ENCODE assay signal across 11 cellular contexts in the genomic region with DNA sequence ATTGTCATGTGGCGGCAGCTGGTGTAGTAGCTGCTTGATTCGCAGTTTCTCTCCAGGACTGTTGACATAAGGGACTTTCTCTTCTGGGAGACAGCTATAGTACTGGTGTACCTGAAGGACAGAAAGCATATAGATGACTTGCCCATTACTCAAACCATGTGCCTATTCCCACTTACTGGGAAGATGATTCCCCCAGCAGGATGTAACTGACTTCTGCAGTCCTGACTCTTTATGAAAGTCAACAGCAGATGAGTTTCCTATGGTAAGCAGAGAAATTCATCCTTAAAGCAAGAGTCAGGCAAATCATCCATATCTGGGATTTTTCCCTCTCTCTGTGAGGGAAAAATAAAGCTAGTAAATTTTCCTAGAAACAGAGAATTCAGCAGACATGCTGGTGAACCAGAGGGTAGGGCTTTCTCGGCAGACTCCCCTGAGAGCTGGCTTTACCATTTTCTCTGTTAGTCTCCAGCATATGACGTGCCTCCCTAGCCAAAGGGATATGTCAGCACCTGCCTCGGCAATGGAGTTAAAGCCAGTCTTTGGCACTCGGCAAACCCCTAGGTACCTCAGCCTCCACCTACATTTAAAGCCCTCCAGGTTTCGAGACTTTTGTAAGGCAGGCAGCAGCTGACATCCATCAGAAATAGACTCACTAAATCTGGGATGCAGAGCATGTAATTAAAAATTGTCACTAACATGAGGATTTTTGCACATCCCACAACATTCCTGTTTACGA.
DNase-seq lines count a peak whose midpoint lies in the region; TF ChIP-seq lines count a peak whose summit lies in the region.
"Had no signal": no experiment of that assay in that cellular context is flagged by ENCODE, and none has a peak within 500 bp of the region (broad histone marks: within the 10 kb centered on the region; RNA-seq: fewer than 3 reads in every experiment).

No MANE protein-coding gene starts in this region.

- TF ChIP-seq POLR2A in uterus (IDR thresholded peaks at IDR 0.05): no peak

- no peak overlapping the region for H3K4me3 ChIP-seq in uterus
- no peak overlapping the region for H3K4me3 ChIP-seq in endodermal cell (ENCODE audit: low read length)

- H3K9me3 ChIP-seq in uterus: no peaks in the 10 kb centered on the region
- H3K9me3 ChIP-seq in endodermal cell (ENCODE audit: control insufficient read depth, low read length): no peaks in the 10 kb centered on the region

- DNase-seq in NCI-H2171 treated with DMSO at 0.1 percent for 48 hours (lab: John Stamatoyannopoulos, UW) (peak; percentile 33), NCI-H2171 (lab: John Stamatoyannopoulos, UW) (no peak), NCI-H526 (lab: John Stamatoyannopoulos, UW) (peak; percentile 47 to 71), glutamatergic neuron (peak; percentile 39), uterus (no peak), SIG-M5 treated with dmso at 0.1 percent for 504 hours (lab: John Stamatoyannopoulos, UW; ENCODE audit: unreplicated experiment) (no peak), endodermal cell (no peak)
- no peak for DNase-seq in activated naive CD4-positive, alpha-beta T cell treated with anti-CD3 and anti-CD28 coated beads for 36 hours
- DNase-seq: dermis blood vessel endothelial cell; naive thymus-derived CD8-positive, alpha-beta T cell had no signal

- no peak overlapping the region for H3K4me3 Mint-ChIP-seq in glutamatergic neuron (ENCODE audit: unreplicated experiment)
- H3K4me3 Mint-ChIP-seq in activated naive CD4-positive, alpha-beta T cell treated with anti-CD3 and anti-CD28 coated beads for 36 hours: no peak overlapping the region
- H3K4me3 Mint-ChIP-seq in endodermal cell: no peak overlapping the region
- H3K4me3 Mint-ChIP-seq: naive thymus-derived CD8-positive, alpha-beta T cell had no signal

- H3K27me3 ChIP-seq in uterus (no peaks in the 10 kb centered on the region), endodermal cell (ENCODE audit: control insufficient read depth, insufficient read depth, low read length, poor library complexity, severe bottlenecking) (no peaks in the 10 kb centered on the region)

- H3K9me3 Mint-ChIP-seq in glutamatergic neuron (ENCODE audit: unreplicated experiment) (peaks cover 4% of the 10 kb centered on the region), endodermal cell (no peaks in the 10 kb centered on the region)
- no peaks in the 10 kb centered on the region for H3K9me3 Mint-ChIP-seq in activated naive CD4-positive, alpha-beta T cell treated with anti-CD3 and anti-CD28 coated beads for 36 hours
- H3K9me3 Mint-ChIP-seq: activated T-helper 2 cell treated with anti-CD3 and anti-CD28 coated beads, Interferon-gamma antibody, Interleukin-2, Interleukin-4, amounts not matched to agents 10 μg/mL and 5 μg/mL and 100 μg/mL, durations not matched to agents 14 hours and 24 hours and 36 hours; naive thymus-derived CD8-positive, alpha-beta T cell had no signal

- 82 to 87% methylated on average over 5 to 8 of the region's 8 CpGs for WGBS in endodermal cell (ENCODE audit: insufficient coverage in 1 of 2, insufficient read length in 1 of 2), 2 experiments

- H3K27ac Mint-ChIP-seq in glutamatergic neuron (ENCODE audit: unreplicated experiment) (peak overlapping the region; percentile 75), endodermal cell (no peak overlapping the region)
- H3K27ac Mint-ChIP-seq in activated naive CD4-positive, alpha-beta T cell treated with anti-CD3 and anti-CD28 coated beads for 36 hours: no peak overlapping the region
- H3K27ac Mint-ChIP-seq: activated T-helper 2 cell treated with anti-CD3 and anti-CD28 coated beads, Interferon-gamma antibody, Interleukin-2, Interleukin-4, amounts not matched to agents 10 μg/mL and 5 μg/mL and 100 μg/mL, durations not matched to agents 14 hours and 24 hours and 36 hours; naive thymus-derived CD8-positive, alpha-beta T cell had no signal

- intact Hi-C loops in uterus (cut with DNase I; ENCODE audit: low total_unique reads): no loop called here
- intact Hi-C loops in activated naive CD4-positive, alpha-beta T cell treated with anti-CD3 and anti-CD28 coated beads for 36 hours (cut with micrococcal nuclease): no loop called here

- H3K27ac ChIP-seq in uterus: peak overlapping the region; percentile 46 to 78
- H3K27ac ChIP-seq in endodermal cell (ENCODE audit: low read depth, low read length): no peak overlapping the region

- no peak overlapping the region for H3K9ac ChIP-seq in endodermal cell (ENCODE audit: extremely low read depth, low read length, poor library complexity, severe bottlenecking)

- peaks cover 17% of the 10 kb centered on the region for H3K36me3 Mint-ChIP-seq in glutamatergic neuron (ENCODE audit: unreplicated experiment)
- H3K36me3 Mint-ChIP-seq in activated naive CD4-positive, alpha-beta T cell treated with anti-CD3 and anti-CD28 coated beads for 36 hours (ENCODE audit: low read depth): no peaks in the 10 kb centered on the region
- H3K36me3 Mint-ChIP-seq in endodermal cell (ENCODE audit: low read depth): peaks cover 17% of the 10 kb centered on the region
- H3K36me3 Mint-ChIP-seq: naive thymus-derived CD8-positive, alpha-beta T cell had no signal

- peaks cover 0 to 9% of the 10 kb centered on the region in 2 donors for H3K4me1 ChIP-seq in uterus
- H3K4me1 ChIP-seq in endodermal cell (ENCODE audit: control insufficient read depth, insufficient read depth, low read length): peaks cover 20% of the 10 kb centered on the region

- no peaks in the 10 kb centered on the region for H3K27me3 Mint-ChIP-seq in glutamatergic neuron (ENCODE audit: unreplicated experiment)
- peaks cover 10% of the 10 kb centered on the region for H3K27me3 Mint-ChIP-seq in activated naive CD4-positive, alpha-beta T cell treated with anti-CD3 and anti-CD28 coated beads for 36 hours (ENCODE audit: low read depth)
- no peaks in the 10 kb centered on the region for H3K27me3 Mint-ChIP-seq in endodermal cell (ENCODE audit: insufficient read depth)

- CTCF ChIA-PET in activated naive CD4-positive, alpha-beta T cell treated with anti-CD3 and anti-CD28 coated beads for 36 hours (lab: Charles Lee): no interaction called here

- H3K4me1 Mint-ChIP-seq in glutamatergic neuron (ENCODE audit: low read depth, unreplicated experiment) (peaks cover 33% of the 10 kb centered on the region), endodermal cell (peaks cover 61% of the 10 kb centered on the region)
- no peaks in the 10 kb centered on the region for H3K4me1 Mint-ChIP-seq in activated naive CD4-positive, alpha-beta T cell treated with anti-CD3 and anti-CD28 coated beads for 36 hours (ENCODE audit: low read depth)
- H3K4me1 Mint-ChIP-seq: naive thymus-derived CD8-positive, alpha-beta T cell had no signal

- H3K36me3 ChIP-seq in uterus: no peaks in the 10 kb centered on the region
- peaks cover 5% of the 10 kb centered on the region for H3K36me3 ChIP-seq in endodermal cell (ENCODE audit: control insufficient read depth, insufficient read depth, low read length)

- TF ChIP-seq CTCF in glutamatergic neuron (IDR thresholded peaks at IDR 0.05; ENCODE audit: partially characterized antibody, unreplicated experiment) (no peak), uterus (IDR thresholded peaks at IDR 0.05) (no peak), endodermal cell (conservative IDR thresholded peaks at IDR 0.05) (no peak)

Comparison
In these comparisons a context has a peak if more than half of its experiments do, and no peak if none do; other contexts are left out.
1. DNase-seq: peak in NCI-H2171 treated with DMSO at 0.1 percent for 48 hours (single experiment), NCI-H526 (2 of 2) and glutamatergic neuron (single experiment); none in NCI-H2171 (single experiment), uterus (0 of 2), SIG-M5 treated with dmso at 0.1 percent for 504 hours (single experiment), activated naive CD4-positive, alpha-beta T cell treated with anti-CD3 and anti-CD28 coated beads for 36 hours (single experiment) and endodermal cell (single experiment).